ENCODE assay signal across 21 cellular contexts in genomic region chrX:115713465-115713864, GRCh38.
"Had no signal": no experiment of that assay in that cellular context is flagged by ENCODE, and none has a peak within 500 bp of the region (broad histone marks: within the 10 kb centered on the region; RNA-seq: fewer than 3 reads in every experiment).

No MANE protein-coding gene starts in this region.

- ATAC-seq: activated CD8-positive, alpha-beta T cell treated with anti-CD3 and anti-CD28 coated beads for 36 hours; activated T-cell treated with anti-CD3 and anti-CD28 coated beads, Interleukin-2, amount 50 U/mL, for 4 hours; body of pancreas; effector memory CD8-positive, alpha-beta T cell; naive thymus-derived CD8-positive, alpha-beta T cell; right cardiac atrium had no signal

- DNase-seq: activated B cell treated with CpG ODN at 0.5 μM for 24 hours; activated CD4-positive, alpha-beta T cell treated with anti-CD3 and anti-CD28 coated beads for 48 hours; activated CD8-positive, alpha-beta T cell treated with anti-CD3 and anti-CD28 coated beads for 36 hours; activated effector memory CD4-positive, alpha-beta T cell treated with Interleukin-2 at 50 U/mL for 16 hours; activated naive CD4-positive, alpha-beta T cell treated with anti-CD3 and anti-CD28 coated beads, Interleukin-2, amount 50 U/mL, for 16 hours; activated T-cell treated with anti-CD3 and anti-CD28 coated beads, Interleukin-2, amount 50 U/mL, for 4 hours; adrenal gland; body of pancreas; dermis blood vessel endothelial cell; effector memory CD8-positive, alpha-beta T cell; left ventricle myocardium inferior; mesenchymal stem cell; naive thymus-derived CD8-positive, alpha-beta T cell; right cardiac atrium; small intestine; stimulated activated CD4-positive, alpha-beta T cell treated with anti-CD3 and anti-CD28 coated beads, Interleukin-4, amount 100 ng/mL, for 24 hours; stimulated activated naive CD4-positive, alpha-beta T cell; tibial artery; uterus had no signal

- H3K4me1 Mint-ChIP-seq: activated B cell treated with CpG ODN at 0.5 μM for 24 hours; central memory CD8-positive, alpha-beta T cell; naive thymus-derived CD8-positive, alpha-beta T cell had no signal

- H3K36me3 Mint-ChIP-seq: naive thymus-derived CD8-positive, alpha-beta T cell had no signal

- H3K27me3 Mint-ChIP-seq: activated B cell treated with CpG ODN at 0.5 μM for 24 hours; activated CD8-positive, alpha-beta T cell treated with anti-CD3 and anti-CD28 coated beads for 36 hours; central memory CD8-positive, alpha-beta T cell; effector memory CD8-positive, alpha-beta T cell; progenitor cell of endocrine pancreas had no signal

- H3K27ac Mint-ChIP-seq: activated B cell treated with CpG ODN at 0.5 μM for 24 hours; activated CD8-positive, alpha-beta T cell treated with anti-CD3 and anti-CD28 coated beads for 36 hours; effector memory CD8-positive, alpha-beta T cell; naive thymus-derived CD8-positive, alpha-beta T cell; progenitor cell of endocrine pancreas had no signal

- H3K9me3 Mint-ChIP-seq: activated B cell treated with CpG ODN at 0.5 μM for 24 hours; activated CD8-positive, alpha-beta T cell treated with anti-CD3 and anti-CD28 coated beads for 36 hours; activated T-cell treated with anti-CD3 and anti-CD28 coated beads, Interleukin-2, amount 50 U/mL, for 4 hours; central memory CD8-positive, alpha-beta T cell; effector memory CD8-positive, alpha-beta T cell had no signal

- H3K4me3 Mint-ChIP-seq: activated B cell treated with CpG ODN at 0.5 μM for 24 hours; activated CD8-positive, alpha-beta T cell treated with anti-CD3 and anti-CD28 coated beads for 36 hours; activated T-cell treated with anti-CD3 and anti-CD28 coated beads, Interleukin-2, amount 50 U/mL, for 4 hours; central memory CD8-positive, alpha-beta T cell; effector memory CD8-positive, alpha-beta T cell; naive thymus-derived CD8-positive, alpha-beta T cell had no signal
